Comparison of ENCODE assay signal across 8 cellular contexts in the genomic region with DNA sequence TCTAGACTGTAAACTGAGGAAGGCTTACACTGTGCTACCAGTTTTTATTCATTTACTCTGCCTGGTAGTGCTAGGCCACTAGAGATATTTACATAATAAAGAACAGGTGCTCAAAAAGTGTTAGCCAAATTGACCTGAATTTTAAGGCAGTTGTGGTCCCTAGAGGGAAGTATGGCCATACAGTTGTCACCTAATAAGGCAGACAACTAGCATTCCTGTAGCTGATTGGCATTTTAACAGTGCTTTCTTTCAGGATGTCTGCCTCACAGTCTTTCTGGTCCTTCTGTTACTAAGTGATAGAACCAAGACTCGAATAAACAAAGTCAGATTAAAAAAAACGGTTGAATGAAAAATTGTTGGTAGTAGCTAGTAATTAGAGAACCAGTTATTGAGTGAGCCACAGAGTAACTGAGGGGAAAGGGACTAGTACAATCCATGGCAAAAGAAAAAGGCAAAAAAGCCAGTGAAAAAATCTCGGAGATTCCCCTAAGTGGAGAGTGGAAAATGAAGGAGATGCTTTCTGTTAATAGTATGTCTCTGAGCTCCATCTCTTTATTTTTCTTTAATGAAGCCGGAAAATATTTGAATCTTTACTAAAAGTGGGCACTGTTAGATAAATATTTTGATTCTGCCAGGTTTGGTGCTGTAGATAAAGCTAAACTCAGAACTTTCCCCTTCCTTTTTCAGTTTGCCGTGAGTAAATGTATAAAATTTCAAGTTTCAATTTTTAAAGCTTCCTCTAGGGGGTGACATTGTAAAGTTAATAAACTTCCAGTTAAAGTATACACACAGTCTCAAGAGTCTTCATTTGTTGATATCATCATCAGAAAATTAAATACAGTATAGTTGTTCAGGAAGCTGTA. TPM values are rescaled to one million over a fixed set of nuclear protein-coding genes. Genes with fewer than 3 reads are reported as not detected.
A peak's percentile ranks its signal among the peaks of the same experiment; 100 is the strongest.
DNase-seq lines count a peak whose midpoint lies in the region; ATAC-seq and TF ChIP-seq lines count a peak whose summit lies in the region.

No MANE protein-coding gene starts in this region.

- 48 to 52% methylated on average over 5 of the region's 5 CpGs for WGBS in transverse colon (ENCODE audit: low coverage in 1 of 2), 2 donors

- peak; percentile 23 to 43 (median 27) for TF ChIP-seq CTCF in transverse colon (IDR thresholded peaks at IDR 0.05)

- H3K27me3 Mint-ChIP-seq in activated naive CD8-positive, alpha-beta T cell treated with anti-CD3 and anti-CD28 coated beads, Interleukin-2, amount 50 U/mL, for 24 hours, result no peaks in the 10 kb centered on the region

- H3K27ac ChIP-seq in transverse colon, result no peak overlapping the region

- TF ChIP-seq POLR2A in transverse colon (IDR thresholded peaks at IDR 0.05), result no peak
- no peak for TF ChIP-seq POLR2A in GM18505 (IDR thresholded peaks at IDR 0.05; ENCODE audit: borderline replicate concordance, extremely low read depth, insufficient read depth, insufficient read length)

- H3K9me3 Mint-ChIP-seq in activated naive CD8-positive, alpha-beta T cell treated with anti-CD3 and anti-CD28 coated beads, Interleukin-2, amount 50 U/mL, for 24 hours, result no peaks in the 10 kb centered on the region

- DNase-seq in AG08395 (ENCODE audit: low spot score) (peak; percentile 13), inferior parietal cortex (ENCODE audit: extremely low spot score) (peak; percentile 57), transverse colon (no peak), amygdala (lab: John Stamatoyannopoulos, UW) (no peak)
- DNase-seq in activated naive CD8-positive, alpha-beta T cell treated with anti-CD3 and anti-CD28 coated beads, Interleukin-2, amount 50 U/mL, for 24 hours, result no peak

- no peak overlapping the region for H3K4me3 ChIP-seq in transverse colon

- intact Hi-C loops in transverse colon (cut with DNase I; ENCODE audit: low total_unique reads), result no loop called here

- peaks cover 4% of the 10 kb centered on the region for H3K36me3 Mint-ChIP-seq in activated naive CD8-positive, alpha-beta T cell treated with anti-CD3 and anti-CD28 coated beads, Interleukin-2, amount 50 U/mL, for 24 hours (ENCODE audit: low read depth)

- peaks cover 58% of the 10 kb centered on the region for H3K4me1 Mint-ChIP-seq in activated naive CD8-positive, alpha-beta T cell treated with anti-CD3 and anti-CD28 coated beads, Interleukin-2, amount 50 U/mL, for 24 hours

- peak; percentile 50 for ATAC-seq in GM18519 (IDR thresholded peaks at IDR 0.05; ENCODE audit: low FRiP score, unreplicated experiment)
- no peak for ATAC-seq in activated naive CD8-positive, alpha-beta T cell treated with anti-CD3 and anti-CD28 coated beads, Interleukin-2, amount 50 U/mL, for 24 hours
- no peak for ATAC-seq in GM18505 (IDR thresholded peaks at IDR 0.05; ENCODE audit: unreplicated experiment)

- TF ChIP-seq RAD21 in Ishikawa (IDR thresholded peaks at IDR 0.05; ENCODE audit: low read depth), result peak; percentile 39

- peak overlapping the region; percentile 61 for H3K27ac Mint-ChIP-seq in activated naive CD8-positive, alpha-beta T cell treated with anti-CD3 and anti-CD28 coated beads, Interleukin-2, amount 50 U/mL, for 24 hours

- no peaks in the 10 kb centered on the region for H3K36me3 ChIP-seq in transverse colon

- no peaks in the 10 kb centered on the region for H3K9me3 ChIP-seq in transverse colon

- no peaks in the 10 kb centered on the region for H3K27me3 ChIP-seq in transverse colon

- H3K4me1 ChIP-seq in transverse colon, result peaks cover 0 to 15% (median 2%) of the 10 kb centered on the region in 4 donors

- H3K4me3 Mint-ChIP-seq in activated naive CD8-positive, alpha-beta T cell treated with anti-CD3 and anti-CD28 coated beads, Interleukin-2, amount 50 U/mL, for 24 hours, result no peak overlapping the region

- in situ Hi-C loops in transverse colon (cut with MboI; ENCODE audit: low pct_ligation_motif_present in 1 of 4, low pct_unique_long_range_greater_than_20kb in 1 of 4, low sequenced_read_pairs in 3 of 4), result loop anchor here in 3 of 4 donors (25.0 kb wide), 1 partner anchor 231 kb away; no protein-coding TSS in a partner anchor

- TF ChIP-seq EP300 in Ishikawa (IDR thresholded peaks at IDR 0.05; ENCODE audit: borderline replicate concordance) (no peak), transverse colon (IDR thresholded peaks at IDR 0.05; ENCODE audit: low read depth) (no peak)

TF ChIP-seq in Ishikawa, 13 proteins besides CTCF, POLR2A, EP300 and RAD21:
- TF ChIP-seq TAF1 (IDR thresholded peaks at IDR 0.05; ENCODE audit: low read depth), result no peak
TF ChIP-seq in Ishikawa: peak in this region for 0.

RNA-seq across cellular contexts. Expression of gene VTA1, which starts 9.1 kb away (rescaled TPM):
- 10 to 100 TPM; 10.5 to 52.6 (median 37.2) TPM for total RNA-seq in transverse colon

RNA-seq across cellular contexts. Expression of gene NMBR, which starts 9.2 kb away (rescaled TPM):
- total RNA-seq in transverse colon, result not detected

RNA-seq across cellular contexts. Expression of gene GJE1, which starts 23.4 kb away (rescaled TPM):
- total RNA-seq in transverse colon, result not detected

Comparison
In these comparisons a context has a peak if more than half of its experiments do, and no peak if none do; other contexts are left out.
1. DNase-seq: peak in AG08395 (single experiment) and inferior parietal cortex (single experiment); none in activated naive CD8-positive, alpha-beta T cell treated with anti-CD3 and anti-CD28 coated beads, Interleukin-2, amount 50 U/mL, for 24 hours (single experiment), transverse colon (single experiment) and amygdala (0 of 56).